ENCODE assay signal across 1 cellular context in the genomic region with DNA sequence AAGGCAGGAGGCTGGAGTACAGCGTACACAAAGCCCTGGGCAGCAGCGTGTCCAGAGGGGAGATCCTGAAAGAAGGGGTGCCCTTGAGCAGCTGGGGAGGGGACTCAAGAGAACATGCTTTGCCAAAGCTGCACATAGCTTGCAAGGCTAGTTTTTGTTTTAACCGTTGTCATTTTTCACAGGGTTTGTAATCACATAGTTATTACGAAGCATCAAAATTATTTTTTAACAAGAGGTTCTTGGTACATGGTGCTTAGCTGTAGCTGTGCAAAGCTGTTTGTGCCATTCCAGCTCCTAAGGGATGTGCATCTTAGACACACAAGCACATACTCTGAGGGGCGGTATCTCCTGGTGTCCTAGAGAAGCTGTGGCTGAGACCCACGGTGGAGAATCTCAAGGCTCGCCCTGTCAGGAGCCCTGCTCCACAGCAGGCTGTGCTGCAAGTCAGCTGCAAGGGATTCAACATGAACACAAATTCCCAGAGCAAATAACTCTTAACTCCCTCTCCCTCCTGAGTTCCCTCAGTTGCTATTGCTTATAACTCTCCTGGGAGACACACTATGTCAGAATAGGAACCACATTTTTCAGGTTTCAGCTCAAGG.
TF ChIP-seq lines count a peak whose summit lies in the region.

No MANE protein-coding gene starts in this region.

TF ChIP-seq in neural cell, 6 proteins besides CTCF, POLR2A, EP300 and RAD21:
- TF ChIP-seq TAF1 (IDR thresholded peaks at IDR 0.05; ENCODE audit: low read depth) (no peak), SMC3 (conservative IDR thresholded peaks at IDR 0.05; ENCODE audit: poor library complexity) (peak; percentile 65)
TF ChIP-seq in neural cell: peak in this region for 1.
